ENCODE assay signal across 12 cellular contexts in the genomic region with DNA sequence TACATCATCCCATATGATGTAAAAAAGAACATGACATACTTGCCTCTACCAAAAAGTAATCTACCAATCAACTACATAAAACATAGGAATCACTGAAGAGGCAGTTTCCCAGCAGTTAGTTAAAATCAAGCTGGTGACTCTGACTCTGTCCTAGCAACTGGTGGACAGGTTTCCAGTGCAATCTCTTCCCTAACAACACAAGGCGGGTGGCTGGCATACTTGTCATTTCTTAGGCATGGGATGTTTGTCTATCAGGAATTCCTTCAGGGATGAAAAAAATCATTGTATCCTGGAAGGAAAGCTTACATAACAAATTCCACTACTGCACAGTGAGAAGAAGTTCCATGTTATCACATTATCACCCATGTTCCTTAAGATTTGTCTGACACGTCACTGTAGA. TPM values are rescaled to one million over a fixed set of nuclear protein-coding genes. Genes with fewer than 3 reads are reported as not detected.
DNase-seq lines count a peak whose midpoint lies in the region; ATAC-seq and TF ChIP-seq lines count a peak whose summit lies in the region.
"Had no signal": no experiment of that assay in that cellular context is flagged by ENCODE, and none has a peak within 500 bp of the region (broad histone marks: within the 10 kb centered on the region; RNA-seq: fewer than 3 reads in every experiment).

No MANE protein-coding gene starts in this region.

- no peak overlapping the region for H3K4me3 Mint-ChIP-seq in Caco-2 (ENCODE audit: unreplicated experiment)
- H3K4me3 Mint-ChIP-seq in stimulated activated naive B cell treated with anti-CD40 and anti-IgM and Interleukin-4, amounts not matched to agents 10 μg/mL and 1 μg/mL and 100 μg/mL, for 72 hours, result no peak overlapping the region
- H3K4me3 Mint-ChIP-seq: IgD-negative memory B cell had no signal

- DNase-seq in Caco-2 (peak; percentile 63 to 69), SJSA1 (ENCODE audit: low read depth in 1 of 2, low spot score in 2 of 2) (peak; percentile 93 to 95), fibroblast of lung (ENCODE audit: low read depth in 2 of 2) (peak in 1 of 2 donors; percentile 83), myocyte (ENCODE audit: low read depth) (peak; percentile 63), SKM-1 (lab: John Stamatoyannopoulos, UW; ENCODE audit: unreplicated experiment) (no peak), posterior cingulate gyrus (no peak)
- DNase-seq in stimulated activated naive B cell treated with anti-CD40 and anti-IgM and Interleukin-4, amounts not matched to agents 10 μg/mL and 1 μg/mL and 100 μg/mL, for 72 hours, result no peak
- DNase-seq in activated CD4-positive, CD25-positive, alpha-beta regulatory T cell (lab: John Stamatoyannopoulos, UW), result no peak
- DNase-seq: NCI-H146, stomach had no signal

- H3K9ac ChIP-seq in fibroblast of lung (ENCODE audit: insufficient read depth, low read length), result no peak overlapping the region

- BruUV-seq in Caco-2 (replicated peaks; lab: Mats Ljungman, UMichigan), result no TSS peak

- no peaks in the 10 kb centered on the region for H3K9me3 Mint-ChIP-seq in Caco-2 (ENCODE audit: unreplicated experiment)
- H3K9me3 Mint-ChIP-seq in stimulated activated naive B cell treated with anti-CD40 and anti-IgM and Interleukin-4, amounts not matched to agents 10 μg/mL and 1 μg/mL and 100 μg/mL, for 72 hours, result peaks cover 0 to 2% of the 10 kb centered on the region in 2 donors
- H3K9me3 Mint-ChIP-seq: IgD-negative memory B cell had no signal

- H3K4me1 ChIP-seq in Caco-2 (peaks cover 19% of the 10 kb centered on the region), SJSA1 (replicated peaks) (peaks cover 20% of the 10 kb centered on the region), fibroblast of lung (ENCODE audit: control insufficient read depth, extremely low read depth, insufficient read depth, low read length) (no peaks in the 10 kb centered on the region)

- H4K20me1 ChIP-seq in fibroblast of lung (ENCODE audit: control insufficient read depth, extremely low read depth, insufficient read depth, low read length), result no peaks in the 10 kb centered on the region

- H3K4me1 Mint-ChIP-seq in Caco-2 (ENCODE audit: low read depth, unreplicated experiment), result peaks cover 24% of the 10 kb centered on the region
- H3K4me1 Mint-ChIP-seq in stimulated activated naive B cell treated with anti-CD40 and anti-IgM and Interleukin-4, amounts not matched to agents 10 μg/mL and 1 μg/mL and 100 μg/mL, for 72 hours, result peaks cover 0 to 6% of the 10 kb centered on the region in 2 donors

- H3K27ac Mint-ChIP-seq in Caco-2 (ENCODE audit: unreplicated experiment), result peak overlapping the region; percentile 73
- H3K27ac Mint-ChIP-seq in stimulated activated naive B cell treated with anti-CD40 and anti-IgM and Interleukin-4, amounts not matched to agents 10 μg/mL and 1 μg/mL and 100 μg/mL, for 72 hours, result no peak overlapping the region
- H3K27ac Mint-ChIP-seq: IgD-negative memory B cell had no signal

- ATAC-seq in stimulated activated naive B cell treated with anti-CD40 and anti-IgM and Interleukin-4, amounts not matched to agents 10 μg/mL and 1 μg/mL and 100 μg/mL, for 72 hours (replicated peaks), result no peak

- POLR2A ChIA-PET in Caco-2 (lab: Charles Lee), result interaction anchor here (1.0 kb wide), 1 partner anchor 51 kb away, joined by 3 read pairs; a partner anchor contains a TSS

- intact Hi-C loops in Caco-2 (cut with micrococcal nuclease; ENCODE audit: unreplicated experiment) (no loop called here), posterior cingulate gyrus (cut with DNase I) (no loop called here)

- H3K4me3 ChIP-seq in Caco-2 (ENCODE audit: low read depth, low read length) (no peak overlapping the region), SJSA1 (no peak overlapping the region), fibroblast of lung (replicated peaks in 1 of 4; ENCODE audit: control extremely low read depth in 1 of 4, insufficient read depth in 1 of 4, low read depth in 3 of 4, low read length in 4 of 4) (no peak overlapping the region)
- H3K4me3 ChIP-seq: stomach had no signal

- H2AFZ ChIP-seq in fibroblast of lung (ENCODE audit: low read length), result no peak overlapping the region

- H3K27me3 ChIP-seq in Caco-2 (replicated peaks; ENCODE audit: control insufficient read depth, insufficient read depth, low read length) (no peaks in the 10 kb centered on the region), SJSA1 (replicated peaks) (no peaks in the 10 kb centered on the region), fibroblast of lung (ENCODE audit: control insufficient read depth, insufficient read depth, low read length) (no peaks in the 10 kb centered on the region)
- H3K27me3 ChIP-seq: stomach had no signal

- H3K27ac ChIP-seq in SJSA1 (peak overlapping the region; percentile 90), fibroblast of lung (ENCODE audit: insufficient read depth, low read length) (peak overlapping the region; percentile 19)
- H3K27ac ChIP-seq: C4-2B, stomach had no signal

- H3K36me3 Mint-ChIP-seq in Caco-2 (ENCODE audit: insufficient read depth, unreplicated experiment), result peaks cover 23% of the 10 kb centered on the region
- peaks cover 25 to 31% of the 10 kb centered on the region in 2 donors for H3K36me3 Mint-ChIP-seq in stimulated activated naive B cell treated with anti-CD40 and anti-IgM and Interleukin-4, amounts not matched to agents 10 μg/mL and 1 μg/mL and 100 μg/mL, for 72 hours

- H3K27me3 Mint-ChIP-seq in Caco-2 (ENCODE audit: insufficient read depth, unreplicated experiment), result no peaks in the 10 kb centered on the region
- H3K27me3 Mint-ChIP-seq in stimulated activated naive B cell treated with anti-CD40 and anti-IgM and Interleukin-4, amounts not matched to agents 10 μg/mL and 1 μg/mL and 100 μg/mL, for 72 hours, result no peaks in the 10 kb centered on the region
- H3K27me3 Mint-ChIP-seq: IgD-negative memory B cell had no signal

- no peak for TF ChIP-seq CTCF in Caco-2 (IDR thresholded peaks at IDR 0.05; ENCODE audit: insufficient read depth in 1 of 2, low read depth in 1 of 2, low read length in 1 of 2, severe bottlenecking in 1 of 2, unreplicated experiment in 1 of 2)
- TF ChIP-seq CTCF in fibroblast of lung (conservative IDR thresholded peaks at IDR 0.05 in 1 of 2, IDR thresholded peaks at IDR 0.05 in 1 of 2; ENCODE audit: low read depth in 1 of 2, low read length in 2 of 2), result no peak

- no peaks in the 10 kb centered on the region for H3K9me3 ChIP-seq in Caco-2
- H3K9me3 ChIP-seq in SJSA1 (replicated peaks), result no peaks in the 10 kb centered on the region
- no peaks in the 10 kb centered on the region for H3K9me3 ChIP-seq in fibroblast of lung (ENCODE audit: control insufficient read depth, insufficient read depth, low read depth, low read length)
- H3K9me3 ChIP-seq: stomach had no signal

- CTCF ChIA-PET in Caco-2 (lab: Charles Lee), result no interaction called here

- H3K79me2 ChIP-seq in fibroblast of lung (ENCODE audit: control insufficient read depth, insufficient read depth, low read length), result no peaks in the 10 kb centered on the region

- no peak overlapping the region for H3K4me2 ChIP-seq in fibroblast of lung (ENCODE audit: extremely low read depth, insufficient read depth, low read length)

- H3K36me3 ChIP-seq in Caco-2 (ENCODE audit: control insufficient read depth, insufficient read depth, low read length), result peaks cover 4% of the 10 kb centered on the region; the same call in 1 of the 2 replicates
- H3K36me3 ChIP-seq in SJSA1, result peaks cover 25% of the 10 kb centered on the region
- H3K36me3 ChIP-seq in fibroblast of lung (ENCODE audit: control insufficient read depth, insufficient read depth, low read length), result no peaks in the 10 kb centered on the region

RNA-seq across cellular contexts. Expression of a gene that starts 50.9 kb away (rescaled TPM):
- total RNA-seq in Caco-2 (2022) (63.8 and 70.0 TPM in 2 replicates), fibroblast of lung (28.1 and 39.8 TPM in 2 replicates), myocyte (41.9 and 43.7 TPM in 2 replicates)
- 22.8 and 60.0 TPM in 2 replicates for total RNA-seq in SJSA1 (2014; rRNA removed; shearing (Covaris generic))
- polyA plus RNA-seq in fibroblast of lung, result 14.1 and 18.9 TPM in 2 replicates
- polyA plus RNA-seq in fibroblast of lung (2012), result 5.3 and 10.2 TPM in 2 replicates
- 16.3 and 21.7 TPM in 2 replicates for polyA minus RNA-seq in fibroblast of lung (ENCODE audit: low replicate concordance)
- 6.3 TPM for polyA plus RNA-seq in myocyte (2012)

Comparison
In these comparisons a context has a peak if more than half of its experiments do, and no peak if none do; other contexts are left out.
1. DNase-seq: peak in Caco-2 (2 of 2), SJSA1 (2 of 2) and myocyte (single experiment); none in stimulated activated naive B cell treated with anti-CD40 and anti-IgM and Interleukin-4, amounts not matched to agents 10 μg/mL and 1 μg/mL and 100 μg/mL, for 72 hours (single experiment), activated CD4-positive, CD25-positive, alpha-beta regulatory T cell (0 of 4), SKM-1 (single experiment) and posterior cingulate gyrus (0 of 10).